23 cellular contexts compared by ENCODE assay signal in genomic region chr21:45632897-45633260, GRCh38. TPM values are rescaled to one million over a fixed set of nuclear protein-coding genes. Genes with fewer than 3 reads are reported as not detected.
DNase-seq lines count a peak whose midpoint lies in the region; ATAC-seq and TF ChIP-seq lines count a peak whose summit lies in the region.
"Had no signal": no experiment of that assay in that cellular context is flagged by ENCODE, and none has a peak within 500 bp of the region (broad histone marks: within the 10 kb centered on the region; RNA-seq: fewer than 3 reads in every experiment).

No MANE protein-coding gene starts in this region.

- H3K4me2 ChIP-seq in SK-N-SH: no peak overlapping the region

- no peaks in the 10 kb centered on the region for H3K36me3 ChIP-seq in SK-N-SH (replicated peaks in 1 of 2; ENCODE audit: control insufficient read depth in 1 of 2, insufficient read depth in 2 of 2, low read length in 1 of 2)
- no peaks in the 10 kb centered on the region for H3K36me3 ChIP-seq in HEK293 (ENCODE audit: control insufficient read depth in 2 of 2, insufficient read depth in 1 of 2, low read length in 2 of 2)
- H3K36me3 ChIP-seq in thymus (ENCODE audit: control insufficient read depth, insufficient read depth): peaks cover 9% of the 10 kb centered on the region
- H3K36me3 ChIP-seq in right atrium auricular region: no peaks in the 10 kb centered on the region

- no peaks in the 10 kb centered on the region for H4K20me1 ChIP-seq in SK-N-SH (ENCODE audit: insufficient read depth)

- no peaks in the 10 kb centered on the region for H3K79me2 ChIP-seq in SK-N-SH (ENCODE audit: insufficient read depth)

- POLR2A ChIA-PET in SK-N-SH (lab: Yijun Ruan, JAX) (no interaction called here), HEK293 (lab: Yijun Ruan, JAX) (no interaction called here)

- H3F3A ChIP-seq in SK-N-SH (replicated peaks; ENCODE audit: insufficient read depth): peaks cover 9% of the 10 kb centered on the region

- no peak for TF ChIP-seq EP300 in SK-N-SH (IDR thresholded peaks at IDR 0.05; ENCODE audit: borderline replicate concordance in 1 of 2, low read depth in 1 of 2, low read length in 1 of 2)

- H2AFZ ChIP-seq in SK-N-SH (ENCODE audit: low read depth): no peak overlapping the region
- H2AFZ ChIP-seq: GM23248 had no signal

- 87% methylated on average over 14 of the region's 17 CpGs for WGBS in SK-N-SH (ENCODE audit: low lambda C conversion rate)
- WGBS in thymus: 96% methylated on average over 17 of the region's 17 CpGs

- no peak overlapping the region for H3K27ac ChIP-seq in SK-N-SH (ENCODE audit: low read depth in 2 of 2, low read length in 1 of 2)
- no peak overlapping the region for H3K27ac ChIP-seq in HEK293 (ENCODE audit: extremely low read depth, low read depth, low read length)
- H3K27ac ChIP-seq in thymus (ENCODE audit: low read depth): peak overlapping the region; percentile 93
- H3K27ac ChIP-seq in right atrium auricular region: no peak overlapping the region
- H3K27ac ChIP-seq: 22Rv1, GM23248, HL-60, SK-N-MC had no signal

- no peak for ATAC-seq in SK-N-SH treated with all-trans-retinoic acid at 6 μM for 48 hours
- no peak for ATAC-seq in GM19452 (IDR thresholded peaks at IDR 0.05; ENCODE audit: unreplicated experiment)
- no peak for ATAC-seq in GM21723 (IDR thresholded peaks at IDR 0.05; ENCODE audit: unreplicated experiment)
- ATAC-seq: PC-3 had no signal

- H3K4me1 ChIP-seq in SK-N-SH (ENCODE audit: control insufficient read depth in 1 of 2, insufficient read depth in 2 of 2, low read depth in 1 of 2, low read length in 1 of 2): peaks cover 0 to 5% of the 10 kb centered on the region in 2 experiments; a peak in 1 of 4 replicates
- H3K4me1 ChIP-seq in HEK293 (ENCODE audit: control insufficient read depth, insufficient read depth, low read length): no peaks in the 10 kb centered on the region
- peaks cover 54% of the 10 kb centered on the region for H3K4me1 ChIP-seq in thymus (ENCODE audit: control insufficient read depth, insufficient read depth, low read length)
- no peaks in the 10 kb centered on the region for H3K4me1 ChIP-seq in right atrium auricular region
- H3K4me1 ChIP-seq: Caco-2 had no signal

- no peaks in the 10 kb centered on the region for H3K27me3 ChIP-seq in SK-N-SH (ENCODE audit: insufficient read depth)
- H3K27me3 ChIP-seq in thymus (ENCODE audit: control insufficient read depth, insufficient read depth): no peaks in the 10 kb centered on the region
- no peaks in the 10 kb centered on the region for H3K27me3 ChIP-seq in right atrium auricular region

- H3K4me3 ChIP-seq in SK-N-SH (ENCODE audit: low read depth in 2 of 2, low read length in 1 of 2) (no peak overlapping the region), HEK293 (ENCODE audit: low read depth, low read length) (no peak overlapping the region), thymus (ENCODE audit: low read length) (peak overlapping the region; percentile 45), right atrium auricular region (no peak overlapping the region)
- H3K4me3 ChIP-seq: GM23248, SK-N-MC had no signal

- DNase-seq in SK-N-SH (peak; percentile 8), ecto neural progenitor cell (ENCODE audit: low spot score) (peak; percentile 36), right atrium auricular region (ENCODE audit: low spot score) (no peak)
- DNase-seq: Caco-2; DMS53; GM23248; HFFc6; KBM-7; NCI-H1092; NCI-H1694; NCI-H2107; NCI-H226; NCI-H526 treated with DMSO at 0.1 percent for 48 hours; NK-92 treated with Interleukin-12 subunit alpha and Interleukin-12 subunit beta, amount 100 ng/mL, for 24 hours; PC-3 had no signal

- CTCF ChIA-PET in SK-N-SH (lab: Yijun Ruan, JAX): no interaction called here
- CTCF ChIA-PET in HEK293 (lab: Yijun Ruan, JAX): no interaction called here

- no peak for TF ChIP-seq CTCF in SK-N-SH (IDR thresholded peaks at IDR 0.05)
- TF ChIP-seq CTCF in HEK293 (tag by site-specific recombination; IDR thresholded peaks at IDR 0.05): no peak
- TF ChIP-seq CTCF in right atrium auricular region (IDR thresholded peaks at IDR 0.05): no peak

- H3K9ac ChIP-seq in SK-N-SH: no peak overlapping the region
- H3K9ac ChIP-seq: GM23248 had no signal

- H3K9me3 ChIP-seq in SK-N-SH (no peaks in the 10 kb centered on the region), HEK293 (ENCODE audit: control insufficient read depth, insufficient read depth, low read depth, low read length) (no peaks in the 10 kb centered on the region), thymus (ENCODE audit: control insufficient read depth) (no peaks in the 10 kb centered on the region), right atrium auricular region (no peaks in the 10 kb centered on the region)

- no peaks in the 10 kb centered on the region for H3K9me2 ChIP-seq in SK-N-SH

- no peak for TF ChIP-seq RAD21 in SK-N-SH (IDR thresholded peaks at IDR 0.05; ENCODE audit: low read length)

TF ChIP-seq in SK-N-SH, 30 proteins besides CTCF, POLR2A, EP300 and RAD21 (continues in another document):
- TF ChIP-seq ZBTB33 (IDR thresholded peaks at IDR 0.05; ENCODE audit: borderline replicate concordance, low read depth) (no peak), SMC3 (IDR thresholded peaks at IDR 0.05; ENCODE audit: low read depth, low read length) (no peak), TAF1 (IDR thresholded peaks at IDR 0.05; ENCODE audit: borderline replicate concordance, low read depth, low read length) (no peak), TEAD4 (IDR thresholded peaks at IDR 0.05; ENCODE audit: borderline replicate concordance, insufficient read depth) (no peak)

TF ChIP-seq in SK-N-SH treated with all-trans-retinoic acid at 6 μM for 48 hours, 23 proteins besides CTCF, POLR2A, EP300 and RAD21 (continues in another document):
- TF ChIP-seq ZNF70 (CRISPR knock-in tag; IDR thresholded peaks at IDR 0.05) (no peak), CSDC2 (CRISPR knock-in tag; IDR thresholded peaks at IDR 0.05) (no peak), TSHZ2 (CRISPR knock-in tag; IDR thresholded peaks at IDR 0.05) (no peak), TOX (CRISPR knock-in tag; IDR thresholded peaks at IDR 0.05; ENCODE audit: borderline replicate concordance) (no peak)

TF ChIP-seq in HEK293, 187 proteins besides CTCF, POLR2A, EP300 and RAD21:
- TF ChIP-seq ZNF16 (tag by site-specific recombination; IDR thresholded peaks at IDR 0.05; ENCODE audit: low read depth) (no peak), HIC1 (tag by site-specific recombination; IDR thresholded peaks at IDR 0.05) (no peak), ZEB2 (tag by site-specific recombination; IDR thresholded peaks at IDR 0.05) (no peak), GLIS1 (tag by site-specific recombination; IDR thresholded peaks at IDR 0.05) (peak; percentile 85), ZNF600 (tag by site-specific recombination; IDR thresholded peaks at IDR 0.05) (no peak), ZBTB21 (tag by site-specific recombination; IDR thresholded peaks at IDR 0.05) (no peak), ZNF280D (tag by site-specific recombination; IDR thresholded peaks at IDR 0.05) (no peak), ZNF202 (tag by site-specific recombination; IDR thresholded peaks at IDR 0.05; ENCODE audit: borderline replicate concordance) (no peak)
TF ChIP-seq in HEK293: peak in this region for 1.

RNA-seq across cellular contexts. Expression of gene PCBP3, which starts 10.6 kb away (rescaled TPM):
- polyA plus RNA-seq in SK-N-SH (2012; rRNA removed) (4.2 and 9.5 TPM in 2 replicates), thymus (44.9 TPM)
- polyA plus RNA-seq in SK-N-SH (2012; cell fraction: cytosol; rRNA removed): 5.8 and 7.4 TPM in 2 replicates
- 16.9 and 21.5 TPM in 2 replicates for polyA plus RNA-seq in SK-N-SH (2012; cell fraction: nucleus; rRNA removed)
- total RNA-seq in right atrium auricular region: 1 to 10 TPM; 2.3 to 5.2 TPM
- total RNA-seq: HFFc6 had no signal
